Comparison of ENCODE assay signal across 1 cellular context in genomic region chr18:48957136-48957535, GRCh38.
TF ChIP-seq lines count a peak whose summit lies in the region.

No MANE protein-coding gene starts in this region.

TF ChIP-seq in WTC11, 78 proteins besides CTCF, POLR2A, EP300 and RAD21 (continued from another document):
- no peak for TF ChIP-seq ZBTB43 (CRISPR knock-in tag; IDR thresholded peaks at IDR 0.05)
- no peak for TF ChIP-seq USF1 (CRISPR knock-in tag; IDR thresholded peaks at IDR 0.05)
- TF ChIP-seq ATF3 (CRISPR knock-in tag; conservative IDR thresholded peaks at IDR 0.05) = no peak
- TF ChIP-seq MXD4 (CRISPR knock-in tag; IDR thresholded peaks at IDR 0.05; ENCODE audit: borderline replicate concordance) = no peak
- no peak for TF ChIP-seq ZNF425 (CRISPR knock-in tag; conservative IDR thresholded peaks at IDR 0.05)
